In genomic region chr7:115009139-115009538, GRCh38 we compare ENCODE assay signal across 1 cellular context.
TF ChIP-seq lines count a peak whose summit lies in the region.

No MANE protein-coding gene starts in this region.

TF ChIP-seq in GM23338, 12 proteins besides CTCF, POLR2A, EP300 and RAD21 (continued from another document):
- no peak for TF ChIP-seq REST (IDR thresholded peaks at IDR 0.05; ENCODE audit: unreplicated experiment)
TF ChIP-seq in GM23338: peak in this region for 1.
